Comparison of ENCODE assay signal across 21 cellular contexts in genomic region chr12:26978801-26979200, GRCh38.
"Had no signal": no experiment of that assay in that cellular context is flagged by ENCODE, and none has a peak within 500 bp of the region (broad histone marks: within the 10 kb centered on the region; RNA-seq: fewer than 3 reads in every experiment).

No MANE protein-coding gene starts in this region.

- ATAC-seq: activated CD4-positive, alpha-beta T cell treated with anti-CD3 and anti-CD28 coated beads for 36 hours; activated T-cell treated with anti-CD3 and anti-CD28 coated beads, Interleukin-2, amount 50 U/mL, for 4 hours; activated T-helper 17 cell treated with anti-CD3 and anti-CD28 coated beads, Interleukin-2, amount 50 U/mL, for 72 hours; effector memory CD8-positive, alpha-beta T cell; foreskin keratinocyte; gastroesophageal sphincter had no signal

- DNase-seq: activated CD4-positive, alpha-beta memory T cell treated with anti-CD3 and anti-CD28 coated beads, Interleukin-2, amount 10 ng/mL, durations not matched to agents 7 days and 5 days; activated CD4-positive, alpha-beta T cell treated with anti-CD3 and anti-CD28 coated beads for 36 hours; activated CD4-positive, alpha-beta T cell treated with anti-CD3 and anti-CD28 coated beads, Interleukin-2, amount 10 ng/mL, durations not matched to agents 24 days and 14 days; activated CD4-positive, CD25-positive, alpha-beta regulatory T cell; activated CD4-positive, CD25-positive, alpha-beta regulatory T cell treated with anti-CD3 and anti-CD28 coated beads, Interleukin-2, amount 50 U/mL, for 72 hours; activated effector memory CD4-positive, alpha-beta T cell treated with Interleukin-2 at 50 U/mL for 16 hours; activated gamma-delta T cell treated with Interleukin-2 at 50 U/mL for 16 hours; activated naive CD4-positive, alpha-beta T cell treated with anti-CD3 and anti-CD28 coated beads, Interleukin-2, amount 50 U/mL, for 16 hours; activated naive CD4-positive, alpha-beta T cell treated with Interleukin-2 at 50 U/mL for 16 hours; activated T-cell treated with anti-CD3 and anti-CD28 coated beads, Interleukin-2, amount 50 U/mL, for 4 hours; amniotic stem cell; brain microvascular endothelial cell; cortex of kidney; dermis blood vessel endothelial cell; effector CD4-positive, alpha-beta T cell; effector memory CD8-positive, alpha-beta T cell; erythroblast; foreskin keratinocyte; T-helper 2 cell had no signal
